ENCODE assay signal across 11 cellular contexts in genomic region chr1:93324486-93325464, GRCh38. TPM values are rescaled to one million over a fixed set of nuclear protein-coding genes. Genes with fewer than 3 reads are reported as not detected.
DNase-seq lines count a peak whose midpoint lies in the region; ATAC-seq, FAIRE-seq and TF ChIP-seq lines count a peak whose summit lies in the region.
"Had no signal": no experiment of that assay in that cellular context is flagged by ENCODE, and none has a peak within 500 bp of the region (broad histone marks: within the 10 kb centered on the region; RNA-seq: fewer than 3 reads in every experiment).

No MANE protein-coding gene starts in this region.

- TF ChIP-seq CTCF in C4-2B (conservative IDR thresholded peaks at IDR 0.05), result no peak
- no peak for TF ChIP-seq CTCF in bronchial epithelial cell (IDR thresholded peaks at IDR 0.05; ENCODE audit: insufficient read depth, low read length, severe bottlenecking)
- TF ChIP-seq CTCF in left lung (IDR thresholded peaks at IDR 0.05), result no peak

- H3K4me3 ChIP-seq in bronchial epithelial cell (ENCODE audit: low read depth, low read length) (no peak overlapping the region), left lung (no peak overlapping the region)
- H3K4me3 ChIP-seq: tibial nerve had no signal

- in situ Hi-C loops in KBM-7 (cut with MboI; ENCODE audit: low pct_unique_long_range_greater_than_20kb, low sequenced_read_pairs), result no loop called here

- no peak for FAIRE-seq in bronchial epithelial cell (lab: Jason Lieb, UNC)

- H3K27me3 ChIP-seq in bronchial epithelial cell (ENCODE audit: control insufficient read depth, insufficient read depth, low read length) (no peaks in the 10 kb centered on the region), left lung (no peaks in the 10 kb centered on the region)
- H3K27me3 ChIP-seq: tibial nerve had no signal

- intact Hi-C loops in left lung (cut with DNase I), result no loop called here
- intact Hi-C loops in head of caudate nucleus (cut with DNase I), result no loop called here

- H3K27ac ChIP-seq in C4-2B, result peak overlapping the region; percentile 60
- no peak overlapping the region for H3K27ac ChIP-seq in left lung
- H3K27ac ChIP-seq: tibial nerve had no signal

- no peaks in the 10 kb centered on the region for H3K4me1 ChIP-seq in left lung
- H3K4me1 ChIP-seq: tibial nerve had no signal

- ATAC-seq in left lung, result peak; percentile 34

- DNase-seq in M059J (ENCODE audit: low read depth) (peak; percentile 78), bronchial epithelial cell (ENCODE audit: low read depth) (peak; percentile 95), left lung (no peak), NCI-H2029 (lab: John Stamatoyannopoulos, UW) (no peak), head of caudate nucleus (no peak), KBM-7 (no peak)
- no peak for DNase-seq in stimulated activated naive CD4-positive, alpha-beta T cell treated with Interleukin-2 at 50 U/mL for 16 hours (lab: John Stamatoyannopoulos, UW)
- DNase-seq: NCI-H1694, nephron progenitor cell had no signal

- no peaks in the 10 kb centered on the region for H3K9me3 ChIP-seq in left lung
- H3K9me3 ChIP-seq: tibial nerve had no signal

- H3K36me3 ChIP-seq in bronchial epithelial cell (ENCODE audit: control insufficient read depth, insufficient read depth, low read length) (peaks cover 2% of the 10 kb centered on the region), left lung (no peaks in the 10 kb centered on the region)

RNA-seq across cellular contexts. Expression of gene DR1, which starts 20.9 kb away (rescaled TPM):
- total RNA-seq in M059J (2014; rRNA removed; shearing (Covaris generic)), result 67.1 and 87.1 TPM in 2 replicates
- total RNA-seq in bronchial epithelial cell, result 52.4 and 64.8 TPM in 2 replicates
- 10 to 100 TPM; 54.7 to 56.1 TPM for total RNA-seq in left lung

Comparison
In these comparisons a context has a peak if more than half of its experiments do, and no peak if none do; other contexts are left out.
1. DNase-seq: peak in M059J (single experiment) and bronchial epithelial cell (single experiment); none in left lung (0 of 2), NCI-H2029 (single experiment), head of caudate nucleus (0 of 42), stimulated activated naive CD4-positive, alpha-beta T cell treated with Interleukin-2 at 50 U/mL for 16 hours (single experiment) and KBM-7 (single experiment).